Comparison of ENCODE assay signal across 20 cellular contexts in the genomic region with DNA sequence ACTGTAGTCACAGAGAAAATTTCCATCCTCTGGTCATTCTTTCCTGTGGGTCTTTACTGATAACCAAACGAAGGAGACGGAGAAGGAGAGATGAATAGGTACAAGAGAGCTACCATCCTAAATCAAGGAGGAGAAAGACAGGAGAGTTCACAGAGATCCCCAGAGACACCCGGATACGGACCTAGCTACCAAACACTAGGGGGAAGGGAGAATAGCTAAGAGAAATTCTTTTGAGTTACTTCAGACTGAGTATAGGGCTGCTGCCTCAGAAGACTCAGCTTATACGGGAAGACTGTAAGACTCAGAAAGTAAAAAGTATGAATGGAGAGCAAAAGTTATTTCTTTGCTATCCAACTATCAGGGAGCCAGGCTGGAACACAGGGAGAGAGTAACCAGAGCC.
DNase-seq lines count a peak whose midpoint lies in the region; ATAC-seq, FAIRE-seq and TF ChIP-seq lines count a peak whose summit lies in the region.
"Had no signal": no experiment of that assay in that cellular context is flagged by ENCODE, and none has a peak within 500 bp of the region (broad histone marks: within the 10 kb centered on the region; RNA-seq: fewer than 3 reads in every experiment).

No MANE protein-coding gene starts in this region.

- H3K9me2 ChIP-seq in GM23338 (ENCODE audit: insufficient read depth) (no peaks in the 10 kb centered on the region), SK-N-SH (no peaks in the 10 kb centered on the region)

- POLR2A ChIA-PET in H1 (lab: Charles Lee; ENCODE audit: partially characterized antibody) = no interaction called here
- POLR2A ChIA-PET in SK-N-SH (lab: Yijun Ruan, JAX) = no interaction called here

- no peak overlapping the region for H4K5ac ChIP-seq in H1 (ENCODE audit: insufficient read length, low read depth, low read length)

- no peaks in the 10 kb centered on the region for H3K4me1 ChIP-seq in GM23338 (ENCODE audit: insufficient read depth)
- H3K4me1 ChIP-seq in H1 (replicated peaks in 1 of 4; ENCODE audit: control insufficient read depth in 3 of 4, insufficient read depth in 4 of 4, low read length in 3 of 4) = no peaks in the 10 kb centered on the region
- H3K4me1 ChIP-seq in neuron (ENCODE audit: insufficient read depth, low read length) = no peaks in the 10 kb centered on the region
- no peaks in the 10 kb centered on the region for H3K4me1 ChIP-seq in SK-N-SH (ENCODE audit: control insufficient read depth in 1 of 2, insufficient read depth in 2 of 2, low read depth in 1 of 2, low read length in 1 of 2)
- H3K4me1 ChIP-seq in stomach = no peaks in the 10 kb centered on the region
- H3K4me1 ChIP-seq: BLaER1 treated with 17β-estradiol and CSF1 and Interleukin-3, amounts not matched to agents 10 nM and 100 nM; HAP-1 had no signal

- intact Hi-C loops in stomach (cut with DNase I; ENCODE audit: low total_unique reads) = no loop called here

- no peaks in the 10 kb centered on the region for H3K27me3 Mint-ChIP-seq in GM23338 (ENCODE audit: insufficient read depth, low read depth, poor library complexity)
- H3K27me3 Mint-ChIP-seq: B cell had no signal

- no peak overlapping the region for H2BK120ac ChIP-seq in H1 (replicated peaks; ENCODE audit: low read depth, low read length)

- H3K27me3 ChIP-seq in GM23338 (ENCODE audit: insufficient read depth) (no peaks in the 10 kb centered on the region), H1 (replicated peaks in 1 of 4; ENCODE audit: control insufficient read depth in 3 of 4, extremely low read depth in 1 of 4, insufficient read depth in 3 of 4, low read length in 3 of 4) (peaks cover 0 to 1% (median 0%) of the 10 kb centered on the region in 4 experiments; a peak in 1 of 7 replicates), neuron (ENCODE audit: insufficient read depth, low read length) (no peaks in the 10 kb centered on the region), SK-N-SH (ENCODE audit: insufficient read depth) (no peaks in the 10 kb centered on the region), stomach (no peaks in the 10 kb centered on the region)
- H3K27me3 ChIP-seq: BLaER1 treated with 17β-estradiol and CSF1 and Interleukin-3, amounts not matched to agents 10 nM and 100 nM had no signal

- H3K36me3 ChIP-seq in GM23338 (ENCODE audit: insufficient read depth) (no peaks in the 10 kb centered on the region), H1 (ENCODE audit: control insufficient read depth in 2 of 4, insufficient read depth in 4 of 4, low read length in 3 of 4) (no peaks in the 10 kb centered on the region), neuron (ENCODE audit: insufficient read depth, low read length) (no peaks in the 10 kb centered on the region), SK-N-SH (replicated peaks in 1 of 2; ENCODE audit: control insufficient read depth in 1 of 2, insufficient read depth in 2 of 2, low read length in 1 of 2) (no peaks in the 10 kb centered on the region), stomach (no peaks in the 10 kb centered on the region)
- H3K36me3 ChIP-seq: BLaER1 treated with 17β-estradiol and CSF1 and Interleukin-3, amounts not matched to agents 10 nM and 100 nM; HAP-1 had no signal

- no peak overlapping the region for H4K91ac ChIP-seq in H1 (replicated peaks; ENCODE audit: insufficient read length, low read length)

- no peak overlapping the region for H3K14ac ChIP-seq in H1 (ENCODE audit: insufficient read length)

- H3K4ac ChIP-seq in H1 (replicated peaks; ENCODE audit: insufficient read length, low read depth, low read length) = no peak overlapping the region

- no peaks in the 10 kb centered on the region for H3K9me3 Mint-ChIP-seq in GM23338
- H3K9me3 Mint-ChIP-seq: CD8-positive, alpha-beta T cell had no signal

- TF ChIP-seq RAD21 in H1 (IDR thresholded peaks at IDR 0.05 in 1 of 2, conservative IDR thresholded peaks at IDR 0.05 in 1 of 2; ENCODE audit: low read depth in 2 of 2, low read length in 2 of 2) (no peak), SK-N-SH (IDR thresholded peaks at IDR 0.05; ENCODE audit: low read length) (no peak)

- no peak overlapping the region for H2BK20ac ChIP-seq in H1 (ENCODE audit: low read length)

- no peak overlapping the region for H3K56ac ChIP-seq in H1 (replicated peaks; ENCODE audit: insufficient read length, low read depth, low read length)

- no peaks in the 10 kb centered on the region for H3K79me1 ChIP-seq in H1 (ENCODE audit: low read depth, low read length)

- H3K4me2 ChIP-seq in GM23338 (no peak overlapping the region), H1 (ENCODE audit: insufficient read depth in 1 of 2, low read depth in 2 of 2, low read length in 2 of 2) (no peak overlapping the region), SK-N-SH (no peak overlapping the region)
- H3K4me2 ChIP-seq: BLaER1 treated with 17β-estradiol and CSF1 and Interleukin-3, amounts not matched to agents 10 nM and 100 nM had no signal

- H3K79me2 ChIP-seq in GM23338 (replicated peaks; ENCODE audit: insufficient read depth) (no peaks in the 10 kb centered on the region), H1 (ENCODE audit: control insufficient read depth in 1 of 2, insufficient read depth in 2 of 2, low read length in 2 of 2) (no peaks in the 10 kb centered on the region), SK-N-SH (ENCODE audit: insufficient read depth) (no peaks in the 10 kb centered on the region)

- FAIRE-seq in H1 (lab: Jason Lieb, UNC) = no peak
- FAIRE-seq: GM12892, GM18507, K562 had no signal

- CTCF ChIA-PET in H1 (lab: Charles Lee; ENCODE audit: partially characterized antibody) = interaction anchor here (0.9 to 1.4 kb wide), 4 partner anchors 20 to 344 kb away, joined by 3 to 6 read pairs (median 3); no protein-coding TSS in a partner anchor
- CTCF ChIA-PET in SK-N-SH (lab: Yijun Ruan, JAX) = interaction anchor here (0.7 to 1.0 kb wide), 2 partner anchors 20 to 92 kb away, joined by 3 read pairs; no protein-coding TSS in a partner anchor

- H3K9ac ChIP-seq in H1 (replicated peaks in 1 of 4; ENCODE audit: extremely low read depth in 1 of 4, low read depth in 3 of 4, low read length in 3 of 4) (no peak overlapping the region), SK-N-SH (no peak overlapping the region)
- H3K9ac ChIP-seq: BLaER1 treated with 17β-estradiol and CSF1 and Interleukin-3, amounts not matched to agents 10 nM and 100 nM had no signal

- H3K23me2 ChIP-seq in H1 (ENCODE audit: low read depth, low read length) = no peaks in the 10 kb centered on the region

- H3F3A ChIP-seq in GM23338 (replicated peaks; ENCODE audit: low read depth) (no peaks in the 10 kb centered on the region), SK-N-SH (replicated peaks; ENCODE audit: insufficient read depth) (no peaks in the 10 kb centered on the region)

- H3K18ac ChIP-seq in H1 (ENCODE audit: extremely low read depth, low read length) = no peak overlapping the region

- no peak overlapping the region for H3K27ac ChIP-seq in GM23338 (ENCODE audit: low read depth)
- H3K27ac ChIP-seq in H1 (ENCODE audit: low read depth, low read length) = no peak overlapping the region
- H3K27ac ChIP-seq in SK-N-SH (ENCODE audit: low read depth in 2 of 2, low read length in 1 of 2) = no peak overlapping the region
- H3K27ac ChIP-seq in stomach = no peak overlapping the region
- H3K27ac ChIP-seq: BLaER1 treated with 17β-estradiol and CSF1 and Interleukin-3, amounts not matched to agents 10 nM and 100 nM; HL-60 had no signal

- WGBS in H1 (ENCODE audit: extremely low coverage in 1 of 2, insufficient coverage in 1 of 2, insufficient read length in 1 of 2, insufficient replicate concordance in 2 of 2, low coverage in 1 of 2, low lambda C conversion rate in 2 of 2, missing lambda C conversion rate in 1 of 2), 2 experiments = 84% methylated on average over 5 of the region's 5 CpGs; no CpG with 5 or more reads in 1 of the 2 experiments
- 34% methylated on average over 5 of the region's 5 CpGs for WGBS in SK-N-SH (ENCODE audit: low lambda C conversion rate)
- WGBS in stomach, 5 donors = 70 to 83% (median 74%) methylated on average over 5 of the region's 5 CpGs

- TF ChIP-seq POLR2A in H1 (IDR thresholded peaks at IDR 0.05; ENCODE audit: control extremely low read depth in 1 of 2, low read depth in 2 of 2, low read length in 2 of 2) (no peak), stomach (IDR thresholded peaks at IDR 0.05) (no peak)

- no peak for TF ChIP-seq EP300 in H1 (IDR thresholded peaks at IDR 0.05; ENCODE audit: borderline replicate concordance in 1 of 2, low read depth in 2 of 2, low read length in 2 of 2)
- no peak for TF ChIP-seq EP300 in SK-N-SH (IDR thresholded peaks at IDR 0.05; ENCODE audit: borderline replicate concordance in 1 of 2, low read depth in 1 of 2, low read length in 1 of 2)
- TF ChIP-seq EP300 in stomach (IDR thresholded peaks at IDR 0.05) = no peak

- H4K8ac ChIP-seq in H1 (ENCODE audit: extremely low read depth, insufficient read depth, low read length) = no peak overlapping the region

- no peak overlapping the region for H2BK5ac ChIP-seq in H1 (ENCODE audit: low read depth, low read length)

- peak overlapping the region; percentile 23; the same call in 1 of the 2 replicates for H2AFZ ChIP-seq in GM23338
- peak overlapping the region; percentile 75 for H2AFZ ChIP-seq in H1 (ENCODE audit: low read length)
- peak overlapping the region; percentile 11 for H2AFZ ChIP-seq in neuron (ENCODE audit: low read depth, low read length)
- H2AFZ ChIP-seq in SK-N-SH (ENCODE audit: low read depth) = no peak overlapping the region

- H3K9me3 ChIP-seq in H1 (ENCODE audit: insufficient read depth in 2 of 2, low read depth in 1 of 2, low read length in 1 of 2) (no peaks in the 10 kb centered on the region), neuron (ENCODE audit: low read length) (no peaks in the 10 kb centered on the region), SK-N-SH (no peaks in the 10 kb centered on the region), stomach (no peaks in the 10 kb centered on the region)
- H3K9me3 ChIP-seq: BLaER1 treated with 17β-estradiol and CSF1 and Interleukin-3, amounts not matched to agents 10 nM and 100 nM; HAP-1 had no signal

- peak; percentile 76 for ATAC-seq in GM23338
- ATAC-seq: CD8-positive, alpha-beta T cell; K562 had no signal

- H3K23ac ChIP-seq in H1 (ENCODE audit: insufficient read length) = no peak overlapping the region

- no peak overlapping the region for H2BK15ac ChIP-seq in H1 (ENCODE audit: low read length)

- no peak overlapping the region for H2BK12ac ChIP-seq in H1 (ENCODE audit: low read depth, low read length)

- H4K20me1 ChIP-seq in GM23338 (replicated peaks; ENCODE audit: insufficient read depth) (no peaks in the 10 kb centered on the region), H1 (replicated peaks in 1 of 2; ENCODE audit: control insufficient read depth in 1 of 2, insufficient read depth in 2 of 2, low read length in 2 of 2) (no peaks in the 10 kb centered on the region), SK-N-SH (ENCODE audit: insufficient read depth) (no peaks in the 10 kb centered on the region)
- H4K20me1 ChIP-seq: BLaER1 treated with 17β-estradiol and CSF1 and Interleukin-3, amounts not matched to agents 10 nM and 100 nM had no signal

- no peak overlapping the region for H3K4me3 ChIP-seq in GM23338
- H3K4me3 ChIP-seq in H1 (ENCODE audit: extremely low read depth in 1 of 4, insufficient read depth in 2 of 4, low read depth in 3 of 4, low read length in 4 of 4) = no peak overlapping the region
- H3K4me3 ChIP-seq in neuron (ENCODE audit: low read length) = no peak overlapping the region
- H3K4me3 ChIP-seq in SK-N-SH (ENCODE audit: low read depth in 2 of 2, low read length in 1 of 2) = no peak overlapping the region
- H3K4me3 ChIP-seq in stomach = no peak overlapping the region
- H3K4me3 ChIP-seq: BLaER1 treated with 17β-estradiol and CSF1 and Interleukin-3, amounts not matched to agents 10 nM and 100 nM; HAP-1; K562 had no signal

- peaks cover 4% of the 10 kb centered on the region; the same call in 2 of the 3 replicates for H3K4me1 Mint-ChIP-seq in GM23338
- H3K4me1 Mint-ChIP-seq: B cell had no signal

- H3K27ac Mint-ChIP-seq in GM23338 = no peak overlapping the region
- H3K27ac Mint-ChIP-seq: B cell; CD8-positive, alpha-beta T cell had no signal

- peak; percentile 36 for DNase-seq in GM23338 (ENCODE audit: low spot score)
- no peak for DNase-seq in H1 (ENCODE audit: low read depth in 1 of 2, low spot score in 2 of 2)
- DNase-seq in iPS-NIHi7 (ENCODE audit: extremely low spot score) = peak; percentile 18
- no peak for DNase-seq in NCI-H187 (lab: John Stamatoyannopoulos, UW)
- no peak for DNase-seq in SK-N-SH
- DNase-seq in stomach = no peak
- DNase-seq: Calu3; CD8-positive, alpha-beta T cell; DMS53; GDM1; GOT3; IMR-90 had no signal

- no peaks in the 10 kb centered on the region for H3K36me3 Mint-ChIP-seq in GM23338 (ENCODE audit: low read depth)
- H3K36me3 Mint-ChIP-seq: CD8-positive, alpha-beta T cell had no signal

- no peak overlapping the region for H3K4me3 Mint-ChIP-seq in GM23338
- H3K4me3 Mint-ChIP-seq: B cell; CD8-positive, alpha-beta T cell had no signal

- H2AK5ac ChIP-seq in H1 (ENCODE audit: low read depth, low read length) = no peak overlapping the region

- no peak for TF ChIP-seq CTCF in GM23338 (conservative IDR thresholded peaks at IDR 0.05; ENCODE audit: low read depth in 2 of 2)
- no peak for TF ChIP-seq CTCF in H1 (IDR thresholded peaks at IDR 0.05; ENCODE audit: control extremely low read depth in 1 of 3, insufficient read depth in 1 of 3, low read depth in 1 of 3, low read length in 3 of 3)
- no peak for TF ChIP-seq CTCF in SK-N-SH (IDR thresholded peaks at IDR 0.05)
- TF ChIP-seq CTCF in stomach (IDR thresholded peaks at IDR 0.05) = no peak

Comparison
In these comparisons a context has a peak if more than half of its experiments do, and no peak if none do; other contexts are left out.
1. DNase-seq: peak in GM23338 (single experiment) and iPS-NIHi7 (single experiment); none in H1 (0 of 2), NCI-H187 (0 of 2), SK-N-SH (single experiment) and stomach (single experiment).